Comparison of ENCODE assay signal across 8 cellular contexts in the genomic region with DNA sequence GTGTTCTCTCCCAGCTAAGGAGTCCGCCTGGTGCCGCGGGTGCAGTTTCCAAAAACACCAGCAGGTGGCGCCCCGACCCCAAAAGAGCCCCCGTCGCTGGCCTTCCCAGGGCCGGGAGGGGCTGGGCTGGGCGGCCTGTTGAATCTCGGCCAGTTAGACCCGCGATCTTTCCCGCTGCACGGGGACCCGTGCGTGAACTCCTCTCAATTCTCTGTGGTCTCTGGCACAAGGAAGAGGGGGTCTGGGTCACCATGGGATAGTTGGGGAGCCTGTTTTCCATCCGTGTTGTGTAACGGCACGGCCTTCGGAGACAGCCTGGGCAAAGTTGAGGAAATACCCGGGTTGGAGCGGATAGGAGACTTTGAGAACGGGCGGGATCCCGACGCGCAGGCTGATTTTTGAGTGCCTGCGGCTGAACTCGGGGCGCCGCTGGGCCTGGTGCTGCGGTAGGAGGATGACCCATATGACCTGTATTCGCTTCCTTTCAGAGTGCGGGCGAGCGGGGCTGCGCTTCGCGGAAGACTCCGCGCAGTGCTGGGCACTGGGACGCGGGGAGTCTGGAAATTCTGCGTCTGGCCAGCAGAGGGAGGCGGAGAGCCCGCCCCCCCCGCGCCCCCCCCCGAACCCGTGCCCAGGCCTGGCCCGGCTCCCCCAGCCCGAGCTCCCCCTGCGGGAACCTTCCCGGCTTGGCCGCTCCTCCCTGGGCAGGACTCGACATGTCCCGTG. TPM values are rescaled to one million over a fixed set of nuclear protein-coding genes. Genes with fewer than 3 reads are reported as not detected.
DNase-seq lines count a peak whose midpoint lies in the region; TF ChIP-seq lines count a peak whose summit lies in the region.

No MANE protein-coding gene starts in this region.

- H4K20me1 ChIP-seq in GM23248 (ENCODE audit: insufficient read depth) = no peaks in the 10 kb centered on the region
- peaks cover 4% of the 10 kb centered on the region for H4K20me1 ChIP-seq in osteoblast (ENCODE audit: insufficient read depth, low read length)

- peaks cover 7% of the 10 kb centered on the region for H3K4me1 Mint-ChIP-seq in activated naive CD4-positive, alpha-beta T cell treated with anti-CD3 and anti-CD28 coated beads, Interleukin-2, amount 50 U/mL, for 24 hours
- no peaks in the 10 kb centered on the region for H3K4me1 Mint-ChIP-seq in glutamatergic neuron (ENCODE audit: low read depth, unreplicated experiment)

- H3K9me3 ChIP-seq in GM23248 (ENCODE audit: low read depth) (no peaks in the 10 kb centered on the region), SK-N-MC (ENCODE audit: low read depth, low read length) (no peaks in the 10 kb centered on the region), osteoblast (ENCODE audit: low read depth, low read length) (no peaks in the 10 kb centered on the region), testis (no peaks in the 10 kb centered on the region)

- H3K4me1 ChIP-seq in GM23248 (ENCODE audit: insufficient read depth) = no peaks in the 10 kb centered on the region; the same call in 1 of the 2 replicates
- H3K4me1 ChIP-seq in osteoblast (ENCODE audit: insufficient read depth, low read length) = peaks cover 4% of the 10 kb centered on the region
- H3K4me1 ChIP-seq in testis = peaks cover 17% of the 10 kb centered on the region

- H3K9ac ChIP-seq in GM23248 (peak overlapping the region; percentile 74), SK-N-MC (ENCODE audit: insufficient read length) (peak overlapping the region; percentile 54)

- H3K4me3 ChIP-seq in GM23248 (peak overlapping the region; percentile 74), LNCaP clone FGC (ENCODE audit: low read depth, low read length) (peak overlapping the region; percentile 58), SK-N-MC (peak overlapping the region; percentile 87), osteoblast (ENCODE audit: insufficient read depth, low read length) (peak overlapping the region; percentile 88), testis (peak overlapping the region; percentile 51 to 64)

- H3K36me3 ChIP-seq in GM23248 (ENCODE audit: low read depth) (no peaks in the 10 kb centered on the region), SK-N-MC (ENCODE audit: insufficient read depth, low read length) (no peaks in the 10 kb centered on the region), osteoblast (ENCODE audit: insufficient read depth, low read length) (no peaks in the 10 kb centered on the region), testis (ENCODE audit: low read depth, missing control alignments) (no peaks in the 10 kb centered on the region)

- 1% methylated on average over 48 to 54 of the region's 57 CpGs for WGBS in GM23248 (ENCODE audit: low coverage in 1 of 2, low lambda C conversion rate in 2 of 2, missing lambda C conversion rate in 2 of 2), 2 experiments
- 0% methylated on average over 52 of the region's 57 CpGs; no CpG with 5 or more reads in 1 of the 2 donors for WGBS in testis, 2 donors

- no peaks in the 10 kb centered on the region for H3K9me2 ChIP-seq in GM23248 (ENCODE audit: insufficient read depth)

- H2AFZ ChIP-seq in GM23248 = peak overlapping the region; percentile 93
- peak overlapping the region; percentile 99 for H2AFZ ChIP-seq in osteoblast (ENCODE audit: low read length)

- peak; percentile 87 for TF ChIP-seq CTCF in LNCaP clone FGC (IDR thresholded peaks at IDR 0.05; ENCODE audit: control insufficient read depth, extremely low read depth, insufficient read depth)
- TF ChIP-seq CTCF in glutamatergic neuron (IDR thresholded peaks at IDR 0.05; ENCODE audit: partially characterized antibody, unreplicated experiment) = peak; percentile 97
- peak; percentile 88 for TF ChIP-seq CTCF in osteoblast (IDR thresholded peaks at IDR 0.05; ENCODE audit: extremely low read depth, low read depth, low read length)
- peak; percentile 95 to 99 (median 98) for TF ChIP-seq CTCF in testis (IDR thresholded peaks at IDR 0.05)

- H3K27me3 Mint-ChIP-seq in activated naive CD4-positive, alpha-beta T cell treated with anti-CD3 and anti-CD28 coated beads, Interleukin-2, amount 50 U/mL, for 24 hours = peaks cover 9% of the 10 kb centered on the region
- peaks cover 11% of the 10 kb centered on the region for H3K27me3 Mint-ChIP-seq in glutamatergic neuron (ENCODE audit: unreplicated experiment)

- no peak overlapping the region for H3K27ac Mint-ChIP-seq in activated naive CD4-positive, alpha-beta T cell treated with anti-CD3 and anti-CD28 coated beads, Interleukin-2, amount 50 U/mL, for 24 hours
- H3K27ac Mint-ChIP-seq in glutamatergic neuron (ENCODE audit: unreplicated experiment) = peak overlapping the region; percentile 48

- intact Hi-C loops in testis (cut with DNase I; ENCODE audit: low total_unique reads) = loop anchor here (5.0 to 10.0 kb wide), 2 partner anchors 180 to 367 kb away; no protein-coding TSS in a partner anchor

- H3K27ac ChIP-seq in GM23248 (no peak overlapping the region), SK-N-MC (no peak overlapping the region), osteoblast (ENCODE audit: low read depth, low read length) (no peak overlapping the region), testis (peak overlapping the region; percentile 24 to 78)

- TF ChIP-seq POLR2A in testis (IDR thresholded peaks at IDR 0.05) = no peak

- no peaks in the 10 kb centered on the region for H3K9me3 Mint-ChIP-seq in activated naive CD4-positive, alpha-beta T cell treated with anti-CD3 and anti-CD28 coated beads, Interleukin-2, amount 50 U/mL, for 24 hours
- peaks cover 4% of the 10 kb centered on the region for H3K9me3 Mint-ChIP-seq in glutamatergic neuron (ENCODE audit: unreplicated experiment)

- peak; percentile 79 for DNase-seq in DMS53 treated with DMSO at 0.1 percent for 48 hours (lab: John Stamatoyannopoulos, UW; ENCODE audit: unreplicated experiment)
- DNase-seq in GM23248 = peak; percentile 83
- no peak for DNase-seq in LNCaP clone FGC (ENCODE audit: low read depth)
- no peak for DNase-seq in SK-N-MC (ENCODE audit: low read depth, low spot score)
- peak; percentile 95 for DNase-seq in glutamatergic neuron
- peak; percentile 99 for DNase-seq in osteoblast (ENCODE audit: insufficient read length, low spot score, missing footprints)
- DNase-seq in testis = peak; percentile 93

- in situ Hi-C loops in GM23248 (cut with MboI) = loop anchor here (10.0 to 25.0 kb wide), 2 partner anchors 177 to 375 kb away; no protein-coding TSS in a partner anchor

- H3K4me3 Mint-ChIP-seq in activated naive CD4-positive, alpha-beta T cell treated with anti-CD3 and anti-CD28 coated beads, Interleukin-2, amount 50 U/mL, for 24 hours = peak overlapping the region; percentile 82
- H3K4me3 Mint-ChIP-seq in glutamatergic neuron (ENCODE audit: unreplicated experiment) = peak overlapping the region; percentile 93

- H3K27me3 ChIP-seq in GM23248 (replicated peaks; ENCODE audit: insufficient read depth) (peaks cover 15% of the 10 kb centered on the region), osteoblast (ENCODE audit: insufficient read depth, low read length) (peaks cover 8% of the 10 kb centered on the region), testis (no peaks in the 10 kb centered on the region)

- H3K36me3 Mint-ChIP-seq in activated naive CD4-positive, alpha-beta T cell treated with anti-CD3 and anti-CD28 coated beads, Interleukin-2, amount 50 U/mL, for 24 hours = no peaks in the 10 kb centered on the region
- H3K36me3 Mint-ChIP-seq in glutamatergic neuron (ENCODE audit: unreplicated experiment) = peaks cover 7% of the 10 kb centered on the region

- no peaks in the 10 kb centered on the region for H3F3A ChIP-seq in GM23248 (ENCODE audit: insufficient read depth)

- H3K79me2 ChIP-seq in GM23248 (ENCODE audit: insufficient read depth) = no peaks in the 10 kb centered on the region
- no peaks in the 10 kb centered on the region for H3K79me2 ChIP-seq in osteoblast (ENCODE audit: insufficient read depth, low read length)

- H3K4me2 ChIP-seq in GM23248 (ENCODE audit: unreplicated experiment) = peak overlapping the region; percentile 95
- H3K4me2 ChIP-seq in osteoblast (ENCODE audit: insufficient read depth, low read length) = peak overlapping the region; percentile 91

RNA-seq across cellular contexts. Expression of a gene that starts 7.9 kb away (rescaled TPM):
- under 0.01 TPM in 1 of 2 replicates, not detected in the other for total RNA-seq in GM23248 (2014; rRNA removed; shearing (Covaris generic))
- polyA plus RNA-seq in GM23248 (2016; fragmentation: Nextera tagmentation; extraction: Ambion mirVana) (0.11 TPM in 1 of 2 replicates, not detected in the other), testis (ENCODE audit: insufficient read depth, low read depth, low replicate concordance) (1.6 TPM)
- total RNA-seq in glutamatergic neuron (ENCODE audit: unreplicated experiment) (2.3 TPM), osteoblast (0.29 and 0.36 TPM in 2 replicates), testis (1 to 10 TPM; 1.9 to 2.0 TPM)

Comparison
In these comparisons a context has a peak if more than half of its experiments do, and no peak if none do; other contexts are left out.
1. DNase-seq: peak in DMS53 treated with DMSO at 0.1 percent for 48 hours (single experiment), GM23248 (single experiment), glutamatergic neuron (single experiment), osteoblast (single experiment) and testis (single experiment); none in LNCaP clone FGC (single experiment) and SK-N-MC (single experiment).
2. H3K27ac ChIP-seq: peak in testis (2 of 2); none in GM23248 (single experiment), SK-N-MC (single experiment) and osteoblast (single experiment).
3. Peak in every context shown above with its lines, with median percentiles within 50 percentile points of each other: H3K4me3 ChIP-seq and CTCF ChIP-seq.